In genomic region chr14:73714656-73715081, GRCh38 we compare ENCODE assay signal across 9 cellular contexts. TPM values are rescaled to one million over a fixed set of nuclear protein-coding genes. Genes with fewer than 3 reads are reported as not detected.
DNase-seq lines count a peak whose midpoint lies in the region; ATAC-seq and FAIRE-seq lines count a peak whose summit lies in the region.
"Had no signal": no experiment of that assay in that cellular context is flagged by ENCODE, and none has a peak within 500 bp of the region (broad histone marks: within the 10 kb centered on the region; RNA-seq: fewer than 3 reads in every experiment).

No MANE protein-coding gene starts in this region.

- H3K27ac Mint-ChIP-seq in T-helper 2 cell treated with Interferon-gamma antibody and Interleukin-4, amounts not matched to agents 5 μg/mL and 100 μg/mL, for 36 hours = peak overlapping the region; percentile 77
- peak overlapping the region; percentile 16 to 95 (median 81) for H3K27ac Mint-ChIP-seq in IgD-negative memory B cell

- H3K9ac ChIP-seq in adipocyte (ENCODE audit: low read length) = peak overlapping the region; percentile 91

- H3K27me3 ChIP-seq in adipocyte (replicated peaks; ENCODE audit: control insufficient read depth, insufficient read depth, low read length) = no peaks in the 10 kb centered on the region

- peak; percentile 48 for FAIRE-seq in urothelium cell line (lab: Jason Lieb, UNC)
- FAIRE-seq: colon had no signal

- H3K9me3 Mint-ChIP-seq in T-helper 2 cell treated with Interferon-gamma antibody and Interleukin-4, amounts not matched to agents 5 μg/mL and 100 μg/mL, for 36 hours = no peaks in the 10 kb centered on the region
- no peaks in the 10 kb centered on the region for H3K9me3 Mint-ChIP-seq in IgD-negative memory B cell

- no peaks in the 10 kb centered on the region for H3K9me3 ChIP-seq in adipocyte (ENCODE audit: control insufficient read depth, low read length)

- H3K4me3 ChIP-seq in adipocyte (ENCODE audit: low read length) = peak overlapping the region; percentile 90

- peaks cover 16% of the 10 kb centered on the region for H3K4me1 ChIP-seq in adipocyte (ENCODE audit: control insufficient read depth, insufficient read depth, low read length)

- H3K36me3 ChIP-seq in adipocyte (ENCODE audit: control insufficient read depth, insufficient read depth, low read length, severe bottlenecking) = peaks cover 38% of the 10 kb centered on the region

- H3K4me3 Mint-ChIP-seq in T-helper 2 cell treated with Interferon-gamma antibody and Interleukin-4, amounts not matched to agents 5 μg/mL and 100 μg/mL, for 36 hours = peak overlapping the region; percentile 75
- peak overlapping the region; percentile 25 to 94 (median 51) for H3K4me3 Mint-ChIP-seq in IgD-negative memory B cell

- H3K4me1 Mint-ChIP-seq in T-helper 2 cell treated with Interferon-gamma antibody and Interleukin-4, amounts not matched to agents 5 μg/mL and 100 μg/mL, for 36 hours (ENCODE audit: low read depth) = peaks cover 26% of the 10 kb centered on the region
- H3K4me1 Mint-ChIP-seq in IgD-negative memory B cell = peaks cover 19 to 25% (median 21%) of the 10 kb centered on the region in 3 donors

- H3K36me3 Mint-ChIP-seq in T-helper 2 cell treated with Interferon-gamma antibody and Interleukin-4, amounts not matched to agents 5 μg/mL and 100 μg/mL, for 36 hours (ENCODE audit: low read depth) = peaks cover 48% of the 10 kb centered on the region
- peaks cover 4% of the 10 kb centered on the region for H3K36me3 Mint-ChIP-seq in IgD-negative memory B cell

- ATAC-seq in left lobe of liver (peak; percentile 2), GM19351 (IDR thresholded peaks at IDR 0.05; ENCODE audit: unreplicated experiment) (no peak)

- no peak for DNase-seq in T-helper 2 cell treated with Interferon-gamma antibody and Interleukin-4, amounts not matched to agents 5 μg/mL and 100 μg/mL, for 36 hours (ENCODE audit: low spot score)
- no peak for DNase-seq in T-helper 2 cell
- peak; percentile 48 for DNase-seq in adipocyte (ENCODE audit: low read depth)
- no peak for DNase-seq in left lobe of liver (ENCODE audit: low spot score)
- peak; percentile 67 for DNase-seq in urothelium cell line (ENCODE audit: low spot score)
- no peak for DNase-seq in DMS153 treated with DMSO at 0.1 percent for 48 hours (lab: John Stamatoyannopoulos, UW; ENCODE audit: unreplicated experiment)

- no peaks in the 10 kb centered on the region for H3K27me3 Mint-ChIP-seq in T-helper 2 cell treated with Interferon-gamma antibody and Interleukin-4, amounts not matched to agents 5 μg/mL and 100 μg/mL, for 36 hours (ENCODE audit: low read depth)
- no peaks in the 10 kb centered on the region for H3K27me3 Mint-ChIP-seq in IgD-negative memory B cell

RNA-seq across cellular contexts. Expression of gene PNMA1, which starts 0.5 kb away (rescaled TPM):
- 20.9 TPM for polyA plus RNA-seq in IgD-negative memory B cell
- total RNA-seq in left lobe of liver = 2.3 TPM

Comparison
In these comparisons a context has a peak if more than half of its experiments do, and no peak if none do; other contexts are left out.
1. DNase-seq: peak in adipocyte (single experiment) and urothelium cell line (single experiment); none in T-helper 2 cell treated with Interferon-gamma antibody and Interleukin-4, amounts not matched to agents 5 μg/mL and 100 μg/mL, for 36 hours (single experiment), T-helper 2 cell (0 of 5), left lobe of liver (single experiment) and DMS153 treated with DMSO at 0.1 percent for 48 hours (single experiment).